8 cellular contexts compared by ENCODE assay signal in the genomic region with DNA sequence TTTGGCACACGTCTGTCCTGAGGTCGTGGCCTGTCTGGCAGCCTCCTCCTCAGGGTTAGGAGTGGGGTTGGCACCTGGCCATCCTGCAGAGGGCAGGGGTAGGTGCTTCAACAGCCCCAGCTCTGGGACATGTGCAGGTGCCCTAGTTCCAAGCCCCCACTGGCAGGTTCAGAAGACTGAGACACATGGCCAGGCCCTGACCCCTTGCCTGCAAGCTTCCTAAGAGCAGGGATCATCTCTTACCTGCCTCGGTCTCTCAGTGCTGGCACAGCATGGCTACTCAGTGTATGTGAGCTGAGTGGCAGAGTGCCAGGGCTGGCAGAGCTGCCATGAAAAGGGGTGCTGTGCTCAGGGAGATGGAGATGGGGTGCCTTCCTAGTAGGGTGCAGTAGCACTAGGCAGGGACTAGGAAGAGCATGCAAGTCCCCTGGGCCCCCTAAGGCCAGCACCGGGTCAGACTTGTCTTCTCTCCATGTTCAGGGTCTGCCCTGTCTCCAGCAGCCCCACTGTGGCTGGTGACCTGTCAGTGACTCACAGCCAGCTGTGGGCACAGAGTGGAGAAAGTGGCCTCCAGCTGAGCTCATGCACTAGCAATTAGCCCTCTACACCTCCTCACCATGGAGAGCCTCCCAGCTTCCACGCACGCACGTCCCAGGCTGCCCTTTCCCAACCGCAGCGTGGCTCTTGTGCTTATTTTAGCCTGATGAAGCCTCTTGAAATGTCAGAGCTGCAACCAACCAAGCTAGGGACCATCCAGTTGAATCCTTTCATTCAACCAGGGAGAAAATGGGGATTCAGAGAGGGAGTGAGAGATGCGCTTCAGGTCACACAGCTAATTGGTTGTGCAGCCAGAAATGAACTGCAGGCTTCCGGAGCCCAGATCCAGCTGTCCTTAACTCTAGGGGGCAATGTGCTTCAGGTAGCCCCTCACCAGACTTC.
DNase-seq lines count a peak whose midpoint lies in the region; ATAC-seq, FAIRE-seq and TF ChIP-seq lines count a peak whose summit lies in the region.

No MANE protein-coding gene starts in this region.

- no peak overlapping the region for H2AK5ac ChIP-seq in trophoblast cell (ENCODE audit: low read length)

- no peak overlapping the region for H3K14ac ChIP-seq in trophoblast cell (ENCODE audit: low read length)

- BruUV-seq in endothelial cell of umbilical vein (replicated peaks; lab: Mats Ljungman, UMichigan), result no TSS peak

- no peak overlapping the region for H2BK12ac ChIP-seq in trophoblast cell (ENCODE audit: low read length)

- H3K9ac ChIP-seq in endothelial cell of umbilical vein (replicated peaks; ENCODE audit: extremely low read depth, insufficient read depth, low read length) (no peak overlapping the region), trophoblast cell (ENCODE audit: low read length) (no peak overlapping the region)

- H3K18ac ChIP-seq in trophoblast cell (ENCODE audit: low read length), result no peak overlapping the region

- dilution Hi-C loops in endothelial cell of umbilical vein (cut with MboI; ENCODE audit: extremely low pct_ligation_motif_present, low sequenced_read_pairs), result no loop called here

- no peaks in the 10 kb centered on the region for H3K9me1 ChIP-seq in endothelial cell of umbilical vein (replicated peaks; ENCODE audit: control insufficient read depth, extremely low read depth, insufficient read depth, low read length)

- TF ChIP-seq CTCF in endothelial cell of umbilical vein (IDR thresholded peaks at IDR 0.05; ENCODE audit: extremely low read depth in 1 of 2, insufficient read depth in 1 of 2, low read depth in 1 of 2, low read length in 2 of 2), result no peak

- H3K79me2 ChIP-seq in endothelial cell of umbilical vein (ENCODE audit: control insufficient read depth, insufficient read depth, low read length) (no peaks in the 10 kb centered on the region), trophoblast cell (ENCODE audit: control insufficient read depth, insufficient read depth, low read length, poor library complexity) (no peaks in the 10 kb centered on the region)

- H3K4ac ChIP-seq in trophoblast cell (ENCODE audit: low read depth, low read length), result no peak overlapping the region

- WGBS in trophoblast cell (ENCODE audit: extremely low coverage, insufficient coverage, insufficient read length), result no CpG with 5 or more reads among the region's 11 CpGs

- FAIRE-seq in endothelial cell of umbilical vein (lab: Jason Lieb, UNC), result peak; percentile 48

- H3K4me2 ChIP-seq in endothelial cell of umbilical vein (ENCODE audit: insufficient read depth, low read length) (no peak overlapping the region), trophoblast cell (ENCODE audit: low read length) (no peak overlapping the region)

- H2BK5ac ChIP-seq in trophoblast cell (ENCODE audit: low read depth, low read length, poor library complexity), result no peak overlapping the region

- peaks cover 0 to 4% of the 10 kb centered on the region in 2 experiments for H3K27me3 ChIP-seq in endothelial cell of umbilical vein (ENCODE audit: control insufficient read depth in 2 of 2, insufficient read depth in 2 of 2, low read length in 2 of 2)
- H3K27me3 ChIP-seq in trophoblast cell (ENCODE audit: insufficient read depth, low read length), result no peaks in the 10 kb centered on the region

- no peaks in the 10 kb centered on the region for H4K20me1 ChIP-seq in endothelial cell of umbilical vein (replicated peaks; ENCODE audit: control insufficient read depth, extremely low read depth, insufficient read depth, low read length)

- no peak overlapping the region for H4K8ac ChIP-seq in trophoblast cell (ENCODE audit: low read depth, low read length)

- H3K9me3 ChIP-seq in endothelial cell of umbilical vein (replicated peaks; ENCODE audit: control insufficient read depth, insufficient read depth, low read length) (no peaks in the 10 kb centered on the region), trophoblast cell (ENCODE audit: insufficient read depth, low read depth, low read length) (peaks cover 2% of the 10 kb centered on the region)

- ATAC-seq in GM19351 (IDR thresholded peaks at IDR 0.05; ENCODE audit: unreplicated experiment) (no peak), GM21737 (IDR thresholded peaks at IDR 0.05; ENCODE audit: unreplicated experiment) (no peak), GM18520 (IDR thresholded peaks at IDR 0.05; ENCODE audit: unreplicated experiment) (no peak)

- H3K4me1 ChIP-seq in endothelial cell of umbilical vein (ENCODE audit: control insufficient read depth, extremely low read depth, insufficient read depth, low read length) (no peaks in the 10 kb centered on the region), trophoblast cell (ENCODE audit: control insufficient read depth in 1 of 2, insufficient read depth in 2 of 2, low read length in 2 of 2) (no peaks in the 10 kb centered on the region)

- no peak for TF ChIP-seq POLR2A in endothelial cell of umbilical vein (IDR thresholded peaks at IDR 0.05; ENCODE audit: low read depth, low read length)

- CTCF ChIA-PET in endothelial cell of umbilical vein (lab: Charles Lee), result interaction anchor here (0.9 to 2.7 kb wide), 8 partner anchors 9 to 236 kb away, joined by 3 to 16 read pairs (median 5); no protein-coding TSS in a partner anchor

- H4K12ac ChIP-seq in trophoblast cell (ENCODE audit: low read depth, low read length), result no peak overlapping the region

- H2AFZ ChIP-seq in endothelial cell of umbilical vein (ENCODE audit: low read depth, low read length) (no peak overlapping the region), trophoblast cell (ENCODE audit: insufficient read depth, low read length, poor library complexity) (no peak overlapping the region)

- H3K36me3 ChIP-seq in endothelial cell of umbilical vein (ENCODE audit: control insufficient read depth in 2 of 2, extremely low read depth in 1 of 2, insufficient read depth in 2 of 2, low read length in 2 of 2) (no peaks in the 10 kb centered on the region), trophoblast cell (ENCODE audit: control insufficient read depth in 1 of 2, insufficient read depth in 2 of 2, low read length in 2 of 2) (no peaks in the 10 kb centered on the region)

- H3K23ac ChIP-seq in trophoblast cell (ENCODE audit: low read length), result no peak overlapping the region

- H3K4me3 ChIP-seq in endothelial cell of umbilical vein (replicated peaks in 1 of 3; ENCODE audit: insufficient read depth in 1 of 3, low read depth in 1 of 3, low read length in 3 of 3), result no peak overlapping the region
- peak overlapping the region; percentile 21 for H3K4me3 ChIP-seq in trophoblast cell (ENCODE audit: low read depth, low read length)

- H3K79me1 ChIP-seq in trophoblast cell (ENCODE audit: low read length), result no peaks in the 10 kb centered on the region

- H2BK120ac ChIP-seq in trophoblast cell (ENCODE audit: insufficient read depth, low read length, poor library complexity), result no peak overlapping the region

- DNase-seq in GM04504 (ENCODE audit: low read depth) (peak; percentile 91), NCI-H774 (lab: John Stamatoyannopoulos, UW) (peak; percentile 29), endothelial cell of umbilical vein (ENCODE audit: low read depth, low spot score) (no peak), trophoblast cell (peak in 1 of 2 donors; percentile 17), DMS114 treated with DMSO at 0.1 percent for 48 hours (lab: John Stamatoyannopoulos, UW; ENCODE audit: unreplicated experiment) (no peak)

- H3K27ac ChIP-seq in endothelial cell of umbilical vein (ENCODE audit: insufficient read depth, low read depth, low read length) (no peak overlapping the region), trophoblast cell (ENCODE audit: low read depth, low read length) (no peak overlapping the region)

- H4K91ac ChIP-seq in trophoblast cell (ENCODE audit: low read depth, low read length), result no peak overlapping the region

- intact Hi-C loops in endothelial cell of umbilical vein (cut with micrococcal nuclease), result no loop called here

- POLR2A ChIA-PET in endothelial cell of umbilical vein (lab: Charles Lee), result no interaction called here

TF ChIP-seq in endothelial cell of umbilical vein, 7 proteins besides CTCF, POLR2A, EP300 and RAD21:
- peak; percentile 65 for TF ChIP-seq FOS (IDR thresholded peaks at IDR 0.05; ENCODE audit: borderline replicate concordance, insufficient read depth, low read length)
- TF ChIP-seq MYC (IDR thresholded peaks at IDR 0.05; ENCODE audit: low read depth, low read length), result no peak

Comparison
In these comparisons a context has a peak if more than half of its experiments do, and no peak if none do; other contexts are left out.
1. DNase-seq: peak in GM04504 (single experiment) and NCI-H774 (single experiment); none in endothelial cell of umbilical vein (single experiment) and DMS114 treated with DMSO at 0.1 percent for 48 hours (single experiment).